In genomic region chr3:52217409-52217805, GRCh38 we compare ENCODE assay signal across 1 cellular context.
TF ChIP-seq lines count a peak whose summit lies in the region.

No MANE protein-coding gene starts in this region.

TF ChIP-seq in liver, 16 proteins besides CTCF, POLR2A, EP300 and RAD21 (continued from another document):
- TF ChIP-seq REST (IDR thresholded peaks at IDR 0.05) (no peak), ATF3 (IDR thresholded peaks at IDR 0.05) (no peak), RXRA (IDR thresholded peaks at IDR 0.05) (no peak), HNF4A (conservative IDR thresholded peaks at IDR 0.05) (no peak), EGR1 (IDR thresholded peaks at IDR 0.05; ENCODE audit: low read depth in 2 of 2) (no peak), ZBTB33 (IDR thresholded peaks at IDR 0.05) (no peak), FOXA2 (IDR thresholded peaks at IDR 0.05) (no peak), GABPA (IDR thresholded peaks at IDR 0.05 in 1 of 2, conservative IDR thresholded peaks at IDR 0.05 in 1 of 2) (no peak), HNF4G (IDR thresholded peaks at IDR 0.05) (no peak), NR2F2 (IDR thresholded peaks at IDR 0.05) (no peak), JUND (IDR thresholded peaks at IDR 0.05) (no peak)
- TF ChIP-seq, protein P1, sequence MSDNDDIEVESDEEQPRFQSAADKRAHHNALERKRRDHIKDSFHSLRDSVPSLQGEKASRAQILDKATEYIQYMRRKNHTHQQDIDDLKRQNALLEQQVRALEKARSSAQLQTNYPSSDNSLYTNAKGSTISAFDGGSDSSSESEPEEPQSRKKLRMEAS (IDR thresholded peaks at IDR 0.05): no peak
